8 cellular contexts compared by ENCODE assay signal in the genomic region with DNA sequence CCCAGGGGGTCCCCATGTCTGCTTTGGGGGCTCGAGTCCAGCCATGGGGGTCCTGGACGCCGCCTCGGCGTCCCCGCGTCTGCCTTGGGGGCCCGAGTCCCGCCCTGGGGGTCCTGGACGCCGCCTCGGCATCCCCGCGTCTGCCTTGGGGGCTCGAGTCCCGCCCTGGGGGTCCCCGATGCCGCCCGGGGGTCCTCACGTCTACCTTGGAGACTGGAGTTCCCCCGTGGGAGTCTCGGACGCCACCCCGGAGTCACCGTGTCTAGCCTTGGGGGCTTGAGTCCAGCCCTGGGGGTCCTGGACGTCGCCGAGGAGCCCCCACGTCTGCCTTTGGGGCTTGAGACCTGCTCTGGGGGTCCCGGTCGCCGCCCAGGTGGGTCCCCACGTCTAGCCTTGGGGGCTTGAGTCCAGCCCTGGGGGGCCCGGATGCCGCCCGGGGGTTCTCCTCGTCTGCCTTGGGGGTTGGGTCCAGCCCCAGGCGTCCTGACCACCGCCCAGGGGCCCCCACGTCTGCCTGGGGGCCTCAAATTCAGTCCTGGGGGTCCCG. TPM values are rescaled to one million over a fixed set of nuclear protein-coding genes. Genes with fewer than 3 reads are reported as not detected.
DNase-seq lines count a peak whose midpoint lies in the region; ATAC-seq and TF ChIP-seq lines count a peak whose summit lies in the region.

No MANE protein-coding gene starts in this region.

- ATAC-seq in psoas muscle (no peak), GM18520 (IDR thresholded peaks at IDR 0.05; ENCODE audit: unreplicated experiment) (no peak)

- H3K27ac ChIP-seq in cardiac muscle cell = peak overlapping the region; percentile 72
- peak overlapping the region; percentile 86 for H3K27ac ChIP-seq in psoas muscle

- H3K4me1 ChIP-seq in cardiac muscle cell (ENCODE audit: low read depth) (peaks cover 6% of the 10 kb centered on the region), psoas muscle (no peaks in the 10 kb centered on the region)

- intact Hi-C loops in activated CD4-positive, alpha-beta memory T cell treated with anti-CD3 and anti-CD28 coated beads for 36 hours (cut with micrococcal nuclease) = loop anchor here (2.0 kb wide), 4 partner anchors 889 to 1341 kb away; a partner anchor contains a TSS
- intact Hi-C loops in psoas muscle (cut with DNase I) = loop anchor here in 1 of 2 donors (5.0 kb wide), 2 partner anchors 37 to 43 kb away; a partner anchor contains a TSS

- H3K9me3 ChIP-seq in cardiac muscle cell (ENCODE audit: low read depth) (no peaks in the 10 kb centered on the region), psoas muscle (no peaks in the 10 kb centered on the region)

- POLR2A ChIA-PET in activated CD4-positive, alpha-beta memory T cell treated with anti-CD3 and anti-CD28 coated beads for 36 hours (lab: Charles Lee) = no interaction called here

- no peaks in the 10 kb centered on the region for H3K27me3 Mint-ChIP-seq in activated CD4-positive, alpha-beta memory T cell treated with anti-CD3 and anti-CD28 coated beads for 36 hours

- peaks cover 23% of the 10 kb centered on the region for H3K4me1 Mint-ChIP-seq in activated CD4-positive, alpha-beta memory T cell treated with anti-CD3 and anti-CD28 coated beads for 36 hours (ENCODE audit: low read depth)

- no peaks in the 10 kb centered on the region for H3K27me3 ChIP-seq in cardiac muscle cell
- peaks cover 0 to 2% (median under 1%) of the 10 kb centered on the region in 3 donors for H3K27me3 ChIP-seq in psoas muscle (ENCODE audit: insufficient read depth in 3 of 3, low read length in 2 of 3)

- 0 to 1% (median 1%) methylated on average over 32 to 41 of the region's 41 CpGs for WGBS in psoas muscle, 3 donors

- peak overlapping the region; percentile 81 for H3K4me3 Mint-ChIP-seq in activated CD4-positive, alpha-beta memory T cell treated with anti-CD3 and anti-CD28 coated beads for 36 hours

- no peaks in the 10 kb centered on the region for H3K36me3 ChIP-seq in cardiac muscle cell
- H3K36me3 ChIP-seq in psoas muscle (ENCODE audit: insufficient read depth in 1 of 2, low read depth in 1 of 2) = peaks cover 3 to 12% of the 10 kb centered on the region in 2 donors

- H3K4me3 ChIP-seq in GM08714 (ENCODE audit: low read length) (peak overlapping the region; percentile 92), cardiac muscle cell (peak overlapping the region; percentile 85), psoas muscle (peak overlapping the region; percentile 94)

- H3K9me3 Mint-ChIP-seq in activated CD4-positive, alpha-beta memory T cell treated with anti-CD3 and anti-CD28 coated beads for 36 hours = no peaks in the 10 kb centered on the region

- CTCF ChIA-PET in activated CD4-positive, alpha-beta memory T cell treated with anti-CD3 and anti-CD28 coated beads for 36 hours (lab: Charles Lee) = no interaction called here

- H3K27ac Mint-ChIP-seq in activated CD4-positive, alpha-beta memory T cell treated with anti-CD3 and anti-CD28 coated beads for 36 hours = peak overlapping the region; percentile 77

- peaks cover 6% of the 10 kb centered on the region for H3K36me3 Mint-ChIP-seq in activated CD4-positive, alpha-beta memory T cell treated with anti-CD3 and anti-CD28 coated beads for 36 hours

- TF ChIP-seq CTCF in cardiac muscle cell (IDR thresholded peaks at IDR 0.05; ENCODE audit: low read depth, low read length) (no peak), psoas muscle (IDR thresholded peaks at IDR 0.05) (no peak)

- peak; percentile 20 for DNase-seq in activated CD4-positive, alpha-beta memory T cell treated with anti-CD3 and anti-CD28 coated beads for 36 hours
- no peak for DNase-seq in cardiac muscle cell (ENCODE audit: low read depth in 1 of 2, low spot score in 1 of 2)
- DNase-seq in psoas muscle = peak in 1 of 2 donors; percentile 69
- DNase-seq in DMS 273 (lab: John Stamatoyannopoulos, UW; ENCODE audit: unreplicated experiment) = no peak
- DNase-seq in stimulated activated naive CD4-positive, alpha-beta T cell (lab: John Stamatoyannopoulos, UW) = no peak
- no peak for DNase-seq in NCI-H446 treated with DMSO at 0.1 percent for 48 hours (lab: John Stamatoyannopoulos, UW)

RNA-seq across cellular contexts. Expression of a gene that starts 1.1 kb away (rescaled TPM):
- 10 to 100 TPM; 60.0 to 62.4 TPM for total RNA-seq in activated CD4-positive, alpha-beta memory T cell treated with anti-CD3 and anti-CD28 coated beads for 36 hours
- total RNA-seq in cardiac muscle cell (54.5 and 60.9 TPM in 2 replicates), psoas muscle (10 to 100 TPM; 48.5 to 54.5 (median 50.9) TPM)
- polyA plus RNA-seq in cardiac muscle cell (59.2 and 79.2 TPM in 2 replicates), psoas muscle (10 to 100 TPM; 48.1 to 63.4 (median 49.0) TPM)

RNA-seq across cellular contexts. Expression of a gene that starts 38.5 kb away (rescaled TPM):
- total RNA-seq in activated CD4-positive, alpha-beta memory T cell treated with anti-CD3 and anti-CD28 coated beads for 36 hours = 10 to 100 TPM; 42.2 to 46.5 TPM
- total RNA-seq in cardiac muscle cell (43.4 and 50.4 TPM in 2 replicates), psoas muscle (1 to 10 TPM in 3 of 4 donors, under 1 TPM in 1; 0.89 to 3.0 (median 2.0) TPM)
- polyA plus RNA-seq in cardiac muscle cell (16.6 and 20.6 TPM in 2 replicates), psoas muscle (10 to 100 TPM in 1 of 3 donors, 1 to 10 TPM in 2; 1.2 to 16.3 (median 2.3) TPM)

Comparison
In these comparisons a context has a peak if more than half of its experiments do, and no peak if none do; other contexts are left out.
1. RNA of a gene that starts 38.5 kb away (total RNA-seq): 43.4 to 50.4 TPM in cardiac muscle cell and 42.2 to 46.5 TPM in activated CD4-positive, alpha-beta memory T cell treated with anti-CD3 and anti-CD28 coated beads for 36 hours; 0.89 to 3.0 TPM in psoas muscle; every median in the first group is over 10 times any median in the second.
2. Peak in every context shown above with its lines, with median percentiles within 50 percentile points of each other: H3K4me3 ChIP-seq.